8 cellular contexts compared by ENCODE assay signal in the genomic region with DNA sequence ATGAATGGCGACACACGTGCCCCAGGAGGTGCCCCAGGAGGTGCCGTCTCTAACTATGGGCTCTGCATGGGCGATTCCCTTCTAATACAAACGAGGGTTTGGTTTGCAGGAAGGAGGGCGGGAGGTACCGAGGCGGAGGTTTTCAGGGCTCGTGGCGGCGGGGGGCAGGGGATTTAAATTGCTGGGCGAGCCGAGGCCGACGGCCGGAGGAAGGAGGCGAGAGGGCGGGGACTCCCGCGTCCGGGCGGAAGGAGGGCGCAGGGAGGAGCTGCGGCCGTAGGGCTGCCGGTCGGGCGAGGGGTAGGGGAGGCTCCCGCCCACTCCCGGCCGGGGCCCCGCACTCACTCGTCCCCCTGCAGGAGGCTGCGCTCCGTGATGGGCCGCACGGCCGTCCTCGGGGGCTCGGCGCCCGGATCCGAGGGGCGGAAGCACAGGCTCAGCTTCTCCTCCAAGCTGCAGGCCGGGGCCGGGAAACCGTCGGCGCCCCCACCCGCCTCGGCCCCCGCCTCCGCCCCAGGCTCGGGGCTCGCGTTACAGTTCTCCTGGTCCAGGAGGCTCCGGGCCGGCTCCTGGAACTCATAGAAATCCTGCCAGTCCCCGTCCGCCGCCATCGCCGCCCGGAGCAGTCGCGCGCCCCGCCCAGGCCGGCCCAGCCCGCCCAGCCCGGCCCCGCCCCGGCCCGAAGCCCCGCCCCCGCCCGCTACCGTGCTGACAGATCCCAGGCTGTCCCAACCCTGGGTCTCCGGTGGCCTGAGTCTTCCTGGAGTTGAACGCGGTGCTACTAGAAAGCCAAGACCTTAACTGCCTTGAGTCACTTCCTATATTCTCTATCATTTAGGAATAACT. TPM values are rescaled to one million over a fixed set of nuclear protein-coding genes. Genes with fewer than 3 reads are reported as not detected.
DNase-seq lines count a peak whose midpoint lies in the region; ATAC-seq, FAIRE-seq and TF ChIP-seq lines count a peak whose summit lies in the region.

A gene with protein sequence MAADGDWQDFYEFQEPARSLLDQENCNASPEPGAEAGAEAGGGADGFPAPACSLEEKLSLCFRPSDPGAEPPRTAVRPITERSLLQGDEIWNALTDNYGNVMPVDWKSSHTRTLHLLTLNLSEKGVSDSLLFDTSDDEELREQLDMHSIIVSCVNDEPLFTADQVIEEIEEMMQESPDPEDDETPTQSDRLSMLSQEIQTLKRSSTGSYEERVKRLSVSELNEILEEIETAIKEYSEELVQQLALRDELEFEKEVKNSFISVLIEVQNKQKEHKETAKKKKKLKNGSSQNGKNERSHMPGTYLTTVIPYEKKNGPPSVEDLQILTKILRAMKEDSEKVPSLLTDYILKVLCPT (minus strand): TSS at position 637 of the 846 bp plus-strand sequence. CDS start 26 bp downstream, at position 611.

- H3F3A ChIP-seq in SU-DHL-6 (ENCODE audit: insufficient read depth): no peaks in the 10 kb centered on the region

- H3K4me1 ChIP-seq in pancreas (peaks cover 0 to 13% (median 3%) of the 10 kb centered on the region in 3 donors), tibial artery (peaks cover 0 to 27% (median 13%) of the 10 kb centered on the region in 4 donors)

- H2AFZ ChIP-seq in SU-DHL-6 (ENCODE audit: low read depth, low read length, severe bottlenecking): peak within 1 kb of the TSS; percentile 87

- peak; percentile 99 for ATAC-seq in Right ventricle myocardium inferior
- ATAC-seq in pancreas: peak; percentile 96 to 98 (median 98)

- intact Hi-C loops in Right ventricle myocardium inferior (cut with DNase I): loop anchor here (1.0 kb wide), 1 partner anchor 243 kb away; no protein-coding TSS in a partner anchor
- intact Hi-C loops in pancreas (cut with DNase I): no loop called here
- intact Hi-C loops in tibial artery (cut with DNase I; ENCODE audit: low total_unique reads): no loop called here

- H3K9ac ChIP-seq in SU-DHL-6 (ENCODE audit: low read length): peak within 1 kb of the TSS; percentile 65

- H3K27ac ChIP-seq in SU-DHL-6 (ENCODE audit: low read depth, low read length): peak within 1 kb of the TSS; percentile 44
- peak within 1 kb of the TSS; percentile 93 to 97 (median 94) for H3K27ac ChIP-seq in pancreas
- peak within 1 kb of the TSS; percentile 90 to 92 for H3K27ac ChIP-seq in tibial artery

- H4K20me1 ChIP-seq in SU-DHL-6 (ENCODE audit: low read depth, low read length): no peaks in the 10 kb centered on the region

- peak within 1 kb of the TSS; percentile 87 for H3K4me2 ChIP-seq in SU-DHL-6 (ENCODE audit: low read depth, low read length, poor library complexity, severe bottlenecking)

- H3K27me3 ChIP-seq in MG63 (no peaks in the 10 kb centered on the region), SU-DHL-6 (ENCODE audit: low read length) (no peaks in the 10 kb centered on the region), pancreas (no peaks in the 10 kb centered on the region), tibial artery (no peaks in the 10 kb centered on the region)

- WGBS in pancreas, 2 donors: 0 to 1% methylated on average over 46 to 81 of the region's 81 CpGs

- H3K36me3 ChIP-seq in MG63 (peaks cover 17% of the 10 kb centered on the region; the same call in 1 of the 2 replicates), SU-DHL-6 (ENCODE audit: low read length) (no peaks in the 10 kb centered on the region), pancreas (no peaks in the 10 kb centered on the region), tibial artery (no peaks in the 10 kb centered on the region)

- FAIRE-seq in pancreas (lab: Jason Lieb, UNC): no peak

- H3K9me3 ChIP-seq in MG63: no peaks in the 10 kb centered on the region
- no peaks in the 10 kb centered on the region for H3K9me3 ChIP-seq in SU-DHL-6 (ENCODE audit: insufficient read depth, low read length)
- H3K9me3 ChIP-seq in pancreas: no peaks in the 10 kb centered on the region
- no peaks in the 10 kb centered on the region for H3K9me3 ChIP-seq in tibial artery

- H3K9me2 ChIP-seq in SU-DHL-6 (replicated peaks; ENCODE audit: insufficient read depth, low read length): no peaks in the 10 kb centered on the region

- H3K4me3 ChIP-seq in GM08714 (ENCODE audit: low read length) (peak within 1 kb of the TSS; percentile 93), MG63 (peak within 1 kb of the TSS; percentile 65), SU-DHL-6 (ENCODE audit: insufficient read depth, low read length, poor library complexity, severe bottlenecking) (peak within 1 kb of the TSS; percentile 68), pancreas (peak within 1 kb of the TSS; percentile 99 to 100 (median 100)), tibial artery (peak within 1 kb of the TSS; percentile 93 to 96)

- DNase-seq in HCEC 1CT: peak; percentile 74
- DNase-seq in MG63: peak; percentile 90
- peak; percentile 39 for DNase-seq in activated naive CD8-positive, alpha-beta T cell treated with anti-CD3 and anti-CD28 coated beads, Interleukin-2, amount 50 U/mL, for 16 hours (ENCODE audit: low read depth, low spot score)
- peak; percentile 90 for DNase-seq in Right ventricle myocardium inferior (ENCODE audit: missing footprints)
- DNase-seq in pancreas: peak; percentile 65 to 93 (median 78)
- DNase-seq in tibial artery: peak; percentile 65 to 82

- TF ChIP-seq CTCF in SU-DHL-6 (IDR thresholded peaks at IDR 0.05; ENCODE audit: insufficient read depth, low read length, poor library complexity, severe bottlenecking) (no peak), pancreas (IDR thresholded peaks at IDR 0.05) (no peak), tibial artery (IDR thresholded peaks at IDR 0.05) (no peak)

- peaks cover 20% of the 10 kb centered on the region; the same call in 1 of the 2 replicates for H3K79me2 ChIP-seq in SU-DHL-6 (ENCODE audit: insufficient read depth, low read length)

RNA-seq across cellular contexts. Expression of the gene that starts here (rescaled TPM):
- total RNA-seq in MG63 (2014; rRNA removed; shearing (Covaris generic); ENCODE audit: low replicate concordance): 37.8 and 38.3 TPM in 2 replicates
- total RNA-seq in Right ventricle myocardium inferior (36.0 TPM), pancreas (10 to 100 TPM in 2 of 6 donors, 1 to 10 TPM in 4; 7.0 to 18.2 (median 9.4) TPM)
- polyA plus RNA-seq in pancreas: 10 to 100 TPM in 1 of 2 donors, 1 to 10 TPM in 1; 7.9 to 15.0 TPM

Comparison
In these comparisons a context has a peak if more than half of its experiments do, and no peak if none do; other contexts are left out.
1. Peak in every context shown above with its lines: DNase-seq, ATAC-seq, H3K4me3 ChIP-seq and H3K27ac ChIP-seq.
2. DNase-seq: peak in every context shown above with its lines; median percentile 90 in MG63; 90 in Right ventricle myocardium inferior; 78 in pancreas; 74 in HCEC 1CT; 74 in tibial artery; 39 in activated naive CD8-positive, alpha-beta T cell treated with anti-CD3 and anti-CD28 coated beads, Interleukin-2, amount 50 U/mL, for 16 hours.
3. H3K27ac ChIP-seq: peak in every context shown above with its lines; median percentile 94 in pancreas; 91 in tibial artery; 44 in SU-DHL-6.